ENCODE assay signal across 9 cellular contexts in the genomic region with DNA sequence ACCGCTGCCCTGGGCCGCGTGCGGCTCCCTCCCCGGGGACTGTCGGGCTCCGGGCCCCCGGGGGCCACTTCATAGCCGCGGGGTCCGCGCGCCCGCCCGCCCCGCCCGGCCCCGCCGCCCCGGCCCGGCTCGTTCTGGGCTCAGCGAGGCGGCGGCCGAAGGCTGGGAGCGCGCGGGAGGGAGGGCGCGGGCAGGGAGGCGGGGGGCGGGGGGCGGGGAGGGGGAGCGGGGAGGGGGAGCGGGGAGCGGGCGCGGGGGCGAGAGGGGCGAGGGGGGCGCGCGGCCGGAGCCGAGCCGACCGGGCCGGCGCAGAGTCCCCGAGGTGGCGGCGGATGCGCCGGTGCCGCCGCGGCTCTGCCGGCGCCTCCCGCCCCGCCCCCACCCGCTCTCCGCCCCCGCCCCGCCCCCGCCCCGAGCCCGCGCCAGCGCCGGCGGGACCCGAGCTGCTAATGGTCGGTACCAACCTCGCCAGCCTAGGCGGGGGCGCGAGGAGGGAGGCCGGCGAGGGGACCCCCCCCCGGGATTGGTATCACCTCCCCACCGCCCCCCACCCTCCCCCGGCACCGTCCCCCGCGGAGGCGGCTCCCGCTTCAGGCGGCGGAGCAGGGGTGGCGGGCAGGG. TPM values are rescaled to one million over a fixed set of nuclear protein-coding genes. Genes with fewer than 3 reads are reported as not detected.
A peak's percentile ranks its signal among the peaks of the same experiment; 100 is the strongest.
DNase-seq lines count a peak whose midpoint lies in the region; ATAC-seq, FAIRE-seq and TF ChIP-seq lines count a peak whose summit lies in the region.
"Had no signal": no experiment of that assay in that cellular context is flagged by ENCODE, and none has a peak within 500 bp of the region (broad histone marks: within the 10 kb centered on the region; RNA-seq: fewer than 3 reads in every experiment).

A gene with protein sequence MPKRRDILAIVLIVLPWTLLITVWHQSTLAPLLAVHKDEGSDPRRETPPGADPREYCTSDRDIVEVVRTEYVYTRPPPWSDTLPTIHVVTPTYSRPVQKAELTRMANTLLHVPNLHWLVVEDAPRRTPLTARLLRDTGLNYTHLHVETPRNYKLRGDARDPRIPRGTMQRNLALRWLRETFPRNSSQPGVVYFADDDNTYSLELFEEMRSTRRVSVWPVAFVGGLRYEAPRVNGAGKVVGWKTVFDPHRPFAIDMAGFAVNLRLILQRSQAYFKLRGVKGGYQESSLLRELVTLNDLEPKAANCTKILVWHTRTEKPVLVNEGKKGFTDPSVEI (minus strand): TSS at position 356 of the 621 bp plus-strand sequence. CDS start 24,583 bp downstream, outside the sequence.

- POLR2A ChIA-PET in HepG2 (lab: Yijun Ruan, JAX) = no interaction called here

- H2AK5ac ChIP-seq in mesenchymal stem cell (ENCODE audit: low read length, severe bottlenecking) = no peak within 1 kb of the TSS

- H2BK15ac ChIP-seq in mesenchymal stem cell (ENCODE audit: low read depth, poor library complexity, severe bottlenecking) = no peak within 1 kb of the TSS

- H2BK5ac ChIP-seq in mesenchymal stem cell (ENCODE audit: low read depth, low read length, poor library complexity, severe bottlenecking) = no peak within 1 kb of the TSS

- no peaks in the 10 kb centered on the region for H4K20me1 ChIP-seq in HepG2 (ENCODE audit: insufficient read depth, low read length)

- DNase-seq in HepG2 (ENCODE audit: low spot score) (no peak), ascending aorta (ENCODE audit: low spot score in 2 of 2) (no peak), mesenchymal stem cell (no peak), urothelium cell line (ENCODE audit: low spot score) (peak; percentile 41), amniotic stem cell (lab: John Stamatoyannopoulos, UW) (no peak)

- no peaks in the 10 kb centered on the region for H3K27me3 ChIP-seq in liver (ENCODE audit: control insufficient read depth in 4 of 4, insufficient read depth in 4 of 4, low read length in 3 of 4)
- peaks cover 5 to 49% of the 10 kb centered on the region in 2 experiments for H3K27me3 ChIP-seq in HepG2 (ENCODE audit: control insufficient read depth in 1 of 2, insufficient read depth in 2 of 2, low read length in 2 of 2)
- peaks cover 7% of the 10 kb centered on the region for H3K27me3 ChIP-seq in ascending aorta
- H3K27me3 ChIP-seq in mesenchymal stem cell (ENCODE audit: control insufficient read depth in 1 of 2, insufficient read depth in 1 of 2, low read length in 2 of 2) = peaks cover 55 to 80% of the 10 kb centered on the region in 2 experiments

- TF ChIP-seq EP300 in HepG2 (IDR thresholded peaks at IDR 0.05; ENCODE audit: low read depth in 2 of 2, low read length in 2 of 2) (no peak), HepG2 (CRISPR knock-in tag; IDR thresholded peaks at IDR 0.05; ENCODE audit: borderline replicate concordance) (no peak)

- H2BK120ac ChIP-seq in mesenchymal stem cell (ENCODE audit: low read depth, low read length) = no peak within 1 kb of the TSS

- no peak for TF ChIP-seq POLR2A in HepG2 (IDR thresholded peaks at IDR 0.05; ENCODE audit: insufficient read depth in 1 of 2, low read depth in 2 of 2, low read length in 2 of 2)

- H2AFZ ChIP-seq in HepG2 (ENCODE audit: low read length) = no peak within 1 kb of the TSS
- H2AFZ ChIP-seq in mesenchymal stem cell (ENCODE audit: low read depth, low read length) = no peak within 1 kb of the TSS

- H3K79me2 ChIP-seq in HepG2 (ENCODE audit: insufficient read depth, low read length) = no peaks in the 10 kb centered on the region

- no peak within 1 kb of the TSS for H3K18ac ChIP-seq in mesenchymal stem cell (ENCODE audit: low read depth in 1 of 2, low read length in 2 of 2)

- no peaks in the 10 kb centered on the region for H3K9me3 ChIP-seq in liver (ENCODE audit: control insufficient read depth in 4 of 4, low read length in 3 of 4)
- no peaks in the 10 kb centered on the region for H3K9me3 ChIP-seq in HepG2 (ENCODE audit: low read length)
- H3K9me3 ChIP-seq in ascending aorta = no peaks in the 10 kb centered on the region
- no peaks in the 10 kb centered on the region for H3K9me3 ChIP-seq in mesenchymal stem cell (ENCODE audit: control insufficient read depth, low read length)
- H3K9me3 ChIP-seq: SJSA1 had no signal

- no peak for TF ChIP-seq RAD21 in liver (IDR thresholded peaks at IDR 0.05)
- TF ChIP-seq RAD21 in HepG2 (CRISPR knock-in tag; IDR thresholded peaks at IDR 0.05) = no peak

- CTCF ChIA-PET in HepG2 (lab: Yijun Ruan, JAX; ENCODE audit: low intra/inter-chr PET ratio, low total read pairs) = no interaction called here

- ATAC-seq in HepG2 (no peak), GM21360 (IDR thresholded peaks at IDR 0.05; ENCODE audit: unreplicated experiment) (no peak), GM21786 (IDR thresholded peaks at IDR 0.05; ENCODE audit: unreplicated experiment) (no peak)

- no peak within 1 kb of the TSS for H3K4me2 ChIP-seq in HepG2 (ENCODE audit: low read depth, low read length)
- peak within 1 kb of the TSS; percentile 55 for H3K4me2 ChIP-seq in mesenchymal stem cell (ENCODE audit: low read length, poor library complexity, severe bottlenecking)

- H3K79me1 ChIP-seq in mesenchymal stem cell (replicated peaks; ENCODE audit: low read length, poor library complexity, severe bottlenecking) = no peaks in the 10 kb centered on the region

- H3K4me1 ChIP-seq in liver (ENCODE audit: control insufficient read depth in 4 of 4, insufficient read depth in 4 of 4, low read length in 3 of 4) (peaks cover 0 to 31% (median 11%) of the 10 kb centered on the region in 4 donors), HepG2 (ENCODE audit: insufficient read depth, low read length) (no peaks in the 10 kb centered on the region), ascending aorta (peaks cover 3 to 9% of the 10 kb centered on the region in 2 donors), mesenchymal stem cell (ENCODE audit: control insufficient read depth, insufficient read depth, low read depth, low read length) (peaks cover 12% of the 10 kb centered on the region)
- H3K4me1 ChIP-seq: SJSA1 had no signal

- in situ Hi-C loops in HepG2 (cut with HindIII; ENCODE audit: extremely low pct_ligation_motif_present, low pct_unique_long_range_greater_than_20kb) = no loop called here

- peak within 1 kb of the TSS in 1 of 2 experiments; percentile 9 for H3K14ac ChIP-seq in mesenchymal stem cell (ENCODE audit: low read length in 2 of 2)

- H3K36me3 ChIP-seq in liver (ENCODE audit: control insufficient read depth in 4 of 4, insufficient read depth in 3 of 4, low read depth in 1 of 4, low read length in 3 of 4) (no peaks in the 10 kb centered on the region), HepG2 (replicated peaks in 1 of 2; ENCODE audit: control insufficient read depth in 1 of 2, insufficient read depth in 2 of 2, low read length in 2 of 2) (no peaks in the 10 kb centered on the region), ascending aorta (no peaks in the 10 kb centered on the region), mesenchymal stem cell (ENCODE audit: control insufficient read depth in 1 of 2, insufficient read depth in 2 of 2, low read depth in 1 of 2, low read length in 2 of 2) (no peaks in the 10 kb centered on the region)
- H3K36me3 ChIP-seq: SJSA1 had no signal

- FAIRE-seq in HepG2 (lab: Jason Lieb, UNC) (no peak), urothelium cell line (lab: Jason Lieb, UNC) (no peak)

- no peak within 1 kb of the TSS for H4K91ac ChIP-seq in mesenchymal stem cell (ENCODE audit: low read length)

- peak within 1 kb of the TSS in 1 of 2 donors; percentile 16 for H3K9ac ChIP-seq in liver (ENCODE audit: low read depth in 1 of 2, low read length in 2 of 2)
- no peak within 1 kb of the TSS for H3K9ac ChIP-seq in HepG2 (ENCODE audit: insufficient read depth, low read depth, low read length)
- no peak within 1 kb of the TSS for H3K9ac ChIP-seq in mesenchymal stem cell (ENCODE audit: low read length)

- H4K8ac ChIP-seq in mesenchymal stem cell (ENCODE audit: low read length) = no peak within 1 kb of the TSS

- no peak for TF ChIP-seq CTCF in liver (IDR thresholded peaks at IDR 0.05; ENCODE audit: low read depth, low read length, missing input control)
- TF ChIP-seq CTCF in HepG2 (CRISPR knock-in tag; IDR thresholded peaks at IDR 0.05) = no peak
- TF ChIP-seq CTCF in ascending aorta (IDR thresholded peaks at IDR 0.05) = no peak

- WGBS in liver = under 1% methylated on average over 73 of the region's 92 CpGs
- 10% methylated on average over 4 of the region's 92 CpGs for WGBS in HepG2 (ENCODE audit: low lambda C conversion rate)
- 4% methylated on average over 9 of the region's 92 CpGs for WGBS in mesenchymal stem cell

- peak within 1 kb of the TSS in 2 of 3 donors; percentile 45 to 73 for H3K4me3 ChIP-seq in liver (ENCODE audit: low read depth in 1 of 3, low read length in 3 of 3)
- no peak within 1 kb of the TSS for H3K4me3 ChIP-seq in HepG2 (replicated peaks in 1 of 3; ENCODE audit: insufficient read depth in 1 of 3, low read depth in 2 of 3, low read length in 3 of 3)
- H3K4me3 ChIP-seq in ascending aorta = peak within 1 kb of the TSS; percentile 48 to 68
- H3K4me3 ChIP-seq in mesenchymal stem cell (ENCODE audit: insufficient read depth in 1 of 2, low read depth in 1 of 2, low read length in 2 of 2) = peak within 1 kb of the TSS in 1 of 2 experiments; percentile 31
- H3K4me3 ChIP-seq: SJSA1 had no signal

- no peak within 1 kb of the TSS for H3K23ac ChIP-seq in mesenchymal stem cell (ENCODE audit: low read length in 2 of 2)

- H3K4ac ChIP-seq in mesenchymal stem cell (ENCODE audit: low read depth in 1 of 2, low read length in 2 of 2) = no peak within 1 kb of the TSS

- BruUV-seq in HepG2 (replicated peaks; lab: Mats Ljungman, UMichigan) = no TSS peak

- H2BK12ac ChIP-seq in mesenchymal stem cell (ENCODE audit: low read length in 2 of 2) = no peak within 1 kb of the TSS

- intact Hi-C loops in HepG2 (cut with micrococcal nuclease; ENCODE audit: unreplicated experiment) = no loop called here
- intact Hi-C loops in ascending aorta (cut with DNase I) = no loop called here

- peak within 1 kb of the TSS in 1 of 2 donors; percentile 20 for H3K27ac ChIP-seq in liver (ENCODE audit: low read depth in 1 of 2, low read length in 2 of 2)
- H3K27ac ChIP-seq in HepG2 (ENCODE audit: extremely low read length, insufficient read depth, low read length) = no peak within 1 kb of the TSS
- H3K27ac ChIP-seq in ascending aorta = no peak within 1 kb of the TSS
- no peak within 1 kb of the TSS for H3K27ac ChIP-seq in mesenchymal stem cell (ENCODE audit: low read length, poor library complexity, severe bottlenecking)
- H3K27ac ChIP-seq: SJSA1 had no signal

RNA-seq across cellular contexts. Expression of the gene that starts here (rescaled TPM):
- under 1 TPM in 1 of 2 donors, not detected in 1; 0.25 TPM for total RNA-seq in liver
- polyA plus RNA-seq in liver = 1 to 10 TPM in 1 of 2 donors, under 1 TPM in 1; 0.13 to 6.6 TPM
- total RNA-seq in HepG2 (2016; rRNA removed; fragmentation: Illumina TruSeq; extraction: Trizol) = not detected in 2 replicates
- not detected in 2 replicates for total RNA-seq in HepG2 (2016; cell fraction: cytosol; rRNA removed; fragmentation: Illumina TruSeq; extraction: Trizol; ENCODE audit: low read depth)
- not detected in 2 replicates for total RNA-seq in HepG2 (2016; cell fraction: insoluble cytoplasmic fraction; rRNA removed; fragmentation: Illumina TruSeq; extraction: Trizol)
- not detected in 2 replicates for total RNA-seq in HepG2 (2016; cell fraction: membrane; rRNA removed; fragmentation: Illumina TruSeq; extraction: Trizol)
- not detected in 2 replicates for total RNA-seq in HepG2 (2016; cell fraction: nucleus; rRNA removed; fragmentation: Illumina TruSeq; extraction: Trizol)
- polyA plus RNA-seq in HepG2 (2011; rRNA removed) = not detected in 2 replicates
- not detected in 2 replicates for polyA plus RNA-seq in HepG2 (2011; cell fraction: cytosol; rRNA removed)
- not detected in 2 replicates for polyA plus RNA-seq in HepG2 (2011; cell fraction: nucleus; rRNA removed)
- polyA plus RNA-seq in HepG2 (2012) = not detected in 2 replicates
- not detected in 2 replicates for polyA plus RNA-seq in HepG2 (2016; cell fraction: cytosol; fragmentation: Illumina TruSeq; extraction: Trizol; ENCODE audit: low read depth)
- polyA plus RNA-seq in HepG2 (2016; cell fraction: insoluble cytoplasmic fraction; fragmentation: Illumina TruSeq; extraction: Trizol; ENCODE audit: low read depth) = not detected in 2 replicates
- not detected in 2 replicates for polyA plus RNA-seq in HepG2 (2016; cell fraction: membrane; fragmentation: Illumina TruSeq; extraction: Trizol; ENCODE audit: low read depth)
- not detected in 2 replicates for polyA plus RNA-seq in HepG2 (2016; cell fraction: nucleus; fragmentation: Illumina TruSeq; extraction: Trizol; ENCODE audit: insufficient read depth, low read depth)
- polyA minus RNA-seq in HepG2 (2011; rRNA and poly(A)+ RNA removed; ENCODE audit: low replicate concordance) = not detected in 2 replicates
- not detected in 2 replicates for polyA minus RNA-seq in HepG2 (2011; cell fraction: cytosol; rRNA and poly(A)+ RNA removed)
- polyA minus RNA-seq in HepG2 (2011; cell fraction: nucleus; rRNA and poly(A)+ RNA removed) = not detected in 2 replicates
- total RNA-seq in ascending aorta = 0.32 TPM
- polyA plus RNA-seq in mesenchymal stem cell (2013, experiment 1 of 2) = not detected
- not detected for polyA plus RNA-seq in mesenchymal stem cell (2013, experiment 2 of 2)
- total RNA-seq: SJSA1 had no signal

Comparison
In these comparisons a context has a peak if more than half of its experiments do, and no peak if none do; other contexts are left out.
1. H3K4me3 ChIP-seq: peak in liver (2 of 3) and ascending aorta (2 of 2); none in HepG2 (0 of 3).